1 cellular context compared by ENCODE assay signal in genomic region chr14:60114881-60115280, GRCh38.
TF ChIP-seq lines count a peak whose summit lies in the region.

No MANE protein-coding gene starts in this region.

TF ChIP-seq in endothelial cell of umbilical vein, 7 proteins besides CTCF, POLR2A, EP300 and RAD21 (continued from another document):
- TF ChIP-seq GATA2 (IDR thresholded peaks at IDR 0.05; ENCODE audit: insufficient read depth, insufficient read length, low read depth, low read length) (no peak), MYC (IDR thresholded peaks at IDR 0.05; ENCODE audit: low read depth, low read length) (no peak), POLR2AphosphoS5 (IDR thresholded peaks at IDR 0.05; ENCODE audit: insufficient read depth, low read depth, low read length) (no peak)
